2 cellular contexts compared by ENCODE assay signal in genomic region chr1:12075195-12076114, GRCh38.
TF ChIP-seq lines count a peak whose summit lies in the region.

No MANE protein-coding gene starts in this region.

TF ChIP-seq in liver, 16 proteins besides CTCF, POLR2A, EP300 and RAD21:
- TF ChIP-seq YY1 (IDR thresholded peaks at IDR 0.05) (no peak), NR2F2 (IDR thresholded peaks at IDR 0.05) (peak; percentile 47)

TF ChIP-seq in HepG2, 621 proteins besides CTCF, POLR2A, EP300 and RAD21:
- no peak for TF ChIP-seq PBX2 (CRISPR knock-in tag; IDR thresholded peaks at IDR 0.05)
- TF ChIP-seq ZNF672 (CRISPR knock-in tag; IDR thresholded peaks at IDR 0.05) = no peak
- no peak for TF ChIP-seq MEIS1 (CRISPR knock-in tag; IDR thresholded peaks at IDR 0.05; ENCODE audit: borderline replicate concordance)
- TF ChIP-seq ZMAT3 (CRISPR knock-in tag; conservative IDR thresholded peaks at IDR 0.05) = no peak
- no peak for TF ChIP-seq CAMTA2 (CRISPR knock-in tag; IDR thresholded peaks at IDR 0.05; ENCODE audit: borderline replicate concordance)
